ENCODE assay signal across 11 cellular contexts in genomic region chr10:33193867-33194521, GRCh38.
DNase-seq lines count a peak whose midpoint lies in the region; ATAC-seq and TF ChIP-seq lines count a peak whose summit lies in the region.
"Had no signal": no experiment of that assay in that cellular context is flagged by ENCODE, and none has a peak within 500 bp of the region (broad histone marks: within the 10 kb centered on the region; RNA-seq: fewer than 3 reads in every experiment).

No MANE protein-coding gene starts in this region.

- H4K20me1 ChIP-seq in BLaER1 (no peaks in the 10 kb centered on the region), osteoblast (ENCODE audit: insufficient read depth, low read length) (no peaks in the 10 kb centered on the region)

- H3K27me3 ChIP-seq in BLaER1 (no peaks in the 10 kb centered on the region), osteoblast (ENCODE audit: insufficient read depth, low read length) (no peaks in the 10 kb centered on the region)

- H2AFZ ChIP-seq in osteoblast (ENCODE audit: low read length), result no peak overlapping the region

- H3K9ac ChIP-seq in BLaER1, result no peak overlapping the region

- DNase-seq in RPMI7951 (ENCODE audit: low read depth), result peak; percentile 56
- peak; percentile 67 for DNase-seq in fibroblast of mammary gland (ENCODE audit: low read depth)
- no peak for DNase-seq in osteoblast (ENCODE audit: insufficient read length, low spot score, missing footprints)
- DNase-seq in activated naive CD8-positive, alpha-beta T cell treated with anti-CD3 and anti-CD28 coated beads for 36 hours, result no peak
- no peak for DNase-seq in NCI-H345 (lab: John Stamatoyannopoulos, UW)
- DNase-seq in activated CD8-positive, alpha-beta memory T cell treated with anti-CD3 and anti-CD28 coated beads, Interleukin-2, amount 10 ng/mL, durations not matched to agents 7 days and 5 days, result no peak

- H3K9me3 Mint-ChIP-seq in activated naive CD8-positive, alpha-beta T cell treated with anti-CD3 and anti-CD28 coated beads for 36 hours, result no peaks in the 10 kb centered on the region
- no peaks in the 10 kb centered on the region for H3K9me3 Mint-ChIP-seq in activated CD8-positive, alpha-beta memory T cell treated with anti-CD3 and anti-CD28 coated beads, Interleukin-2, amount 10 ng/mL, durations not matched to agents 7 days and 5 days (ENCODE audit: low read depth)
- H3K9me3 Mint-ChIP-seq: CD4-positive, alpha-beta T cell; stimulated activated naive B cell treated with anti-CD40 and anti-IgM and Interleukin-4, amounts not matched to agents 10 μg/mL and 1 μg/mL and 100 μg/mL, for 72 hours had no signal

- H3K79me2 ChIP-seq in osteoblast (ENCODE audit: insufficient read depth, low read length), result no peaks in the 10 kb centered on the region

- no peak for ATAC-seq in GM18502 (IDR thresholded peaks at IDR 0.05; ENCODE audit: poor library complexity, unreplicated experiment)
- no peak for ATAC-seq in activated CD8-positive, alpha-beta memory T cell treated with anti-CD3 and anti-CD28 coated beads, Interleukin-2, amount 10 ng/mL, durations not matched to agents 7 days and 5 days

- peaks cover 69% of the 10 kb centered on the region for H3K4me1 ChIP-seq in BLaER1
- H3K4me1 ChIP-seq in osteoblast (ENCODE audit: insufficient read depth, low read length), result peaks cover 42% of the 10 kb centered on the region

- no peak for TF ChIP-seq CTCF in fibroblast of mammary gland (conservative IDR thresholded peaks at IDR 0.05; ENCODE audit: control insufficient read depth, insufficient read depth, low read depth, low read length)
- TF ChIP-seq CTCF in osteoblast (IDR thresholded peaks at IDR 0.05; ENCODE audit: extremely low read depth, low read depth, low read length), result no peak

- H3K27me3 Mint-ChIP-seq in activated naive CD8-positive, alpha-beta T cell treated with anti-CD3 and anti-CD28 coated beads for 36 hours, result peaks cover 8% of the 10 kb centered on the region
- peaks cover 27% of the 10 kb centered on the region for H3K27me3 Mint-ChIP-seq in activated CD8-positive, alpha-beta memory T cell treated with anti-CD3 and anti-CD28 coated beads, Interleukin-2, amount 10 ng/mL, durations not matched to agents 7 days and 5 days

- no peaks in the 10 kb centered on the region for H3K36me3 Mint-ChIP-seq in activated naive CD8-positive, alpha-beta T cell treated with anti-CD3 and anti-CD28 coated beads for 36 hours
- no peaks in the 10 kb centered on the region for H3K36me3 Mint-ChIP-seq in activated CD8-positive, alpha-beta memory T cell treated with anti-CD3 and anti-CD28 coated beads, Interleukin-2, amount 10 ng/mL, durations not matched to agents 7 days and 5 days
- H3K36me3 Mint-ChIP-seq: stimulated activated naive B cell treated with anti-CD40 and anti-IgM and Interleukin-4, amounts not matched to agents 10 μg/mL and 1 μg/mL and 100 μg/mL, for 72 hours had no signal

- CTCF ChIA-PET in activated CD8-positive, alpha-beta memory T cell treated with anti-CD3 and anti-CD28 coated beads, Interleukin-2, amount 10 ng/mL, durations not matched to agents 7 days and 5 days (lab: Charles Lee), result interaction anchor here (0.9 to 1.6 kb wide), 7 partner anchors 9 to 1447 kb away, joined by 3 to 7 read pairs (median 3); no protein-coding TSS in a partner anchor

- H3K27ac ChIP-seq in BLaER1 (peak overlapping the region; percentile 39; the same call in 1 of the 2 replicates), osteoblast (ENCODE audit: low read depth, low read length) (peak overlapping the region; percentile 94)

- H3K4me2 ChIP-seq in BLaER1 (peak overlapping the region; percentile 59), osteoblast (ENCODE audit: insufficient read depth, low read length) (peak overlapping the region; percentile 47)

- H3K9me3 ChIP-seq in BLaER1 (no peaks in the 10 kb centered on the region), osteoblast (ENCODE audit: low read depth, low read length) (no peaks in the 10 kb centered on the region)

- no peak overlapping the region for H3K27ac Mint-ChIP-seq in activated naive CD8-positive, alpha-beta T cell treated with anti-CD3 and anti-CD28 coated beads for 36 hours
- H3K27ac Mint-ChIP-seq in activated CD8-positive, alpha-beta memory T cell treated with anti-CD3 and anti-CD28 coated beads, Interleukin-2, amount 10 ng/mL, durations not matched to agents 7 days and 5 days, result no peak overlapping the region
- H3K27ac Mint-ChIP-seq: activated CD4-positive, alpha-beta T cell treated with anti-CD3 and anti-CD28 coated beads for 36 hours; CD4-positive, alpha-beta T cell; stimulated activated naive B cell treated with anti-CD40 and anti-IgM and Interleukin-4, amounts not matched to agents 10 μg/mL and 1 μg/mL and 100 μg/mL, for 72 hours had no signal

- H3K4me1 Mint-ChIP-seq in activated naive CD8-positive, alpha-beta T cell treated with anti-CD3 and anti-CD28 coated beads for 36 hours, result no peaks in the 10 kb centered on the region
- no peaks in the 10 kb centered on the region for H3K4me1 Mint-ChIP-seq in activated CD8-positive, alpha-beta memory T cell treated with anti-CD3 and anti-CD28 coated beads, Interleukin-2, amount 10 ng/mL, durations not matched to agents 7 days and 5 days
- H3K4me1 Mint-ChIP-seq: activated CD4-positive, alpha-beta T cell treated with anti-CD3 and anti-CD28 coated beads for 36 hours; stimulated activated naive B cell treated with anti-CD40 and anti-IgM and Interleukin-4, amounts not matched to agents 10 μg/mL and 1 μg/mL and 100 μg/mL, for 72 hours had no signal

- H3K4me3 Mint-ChIP-seq in activated naive CD8-positive, alpha-beta T cell treated with anti-CD3 and anti-CD28 coated beads for 36 hours, result no peak overlapping the region
- H3K4me3 Mint-ChIP-seq in activated CD8-positive, alpha-beta memory T cell treated with anti-CD3 and anti-CD28 coated beads, Interleukin-2, amount 10 ng/mL, durations not matched to agents 7 days and 5 days, result no peak overlapping the region
- H3K4me3 Mint-ChIP-seq: activated CD4-positive, alpha-beta T cell treated with anti-CD3 and anti-CD28 coated beads for 36 hours; CD4-positive, alpha-beta T cell; stimulated activated naive B cell treated with anti-CD40 and anti-IgM and Interleukin-4, amounts not matched to agents 10 μg/mL and 1 μg/mL and 100 μg/mL, for 72 hours had no signal

- H3K36me3 ChIP-seq in BLaER1 (no peaks in the 10 kb centered on the region), osteoblast (ENCODE audit: insufficient read depth, low read length) (peaks cover 66% of the 10 kb centered on the region)

- no peak overlapping the region for H3K4me3 ChIP-seq in BLaER1
- no peak overlapping the region for H3K4me3 ChIP-seq in fibroblast of mammary gland (ENCODE audit: control insufficient read depth, low read depth, low read length)
- peak overlapping the region; percentile 11 for H3K4me3 ChIP-seq in osteoblast (ENCODE audit: insufficient read depth, low read length)

Comparison
In these comparisons a context has a peak if more than half of its experiments do, and no peak if none do; other contexts are left out.
1. DNase-seq: peak in RPMI7951 (single experiment) and fibroblast of mammary gland (single experiment); none in osteoblast (single experiment), activated naive CD8-positive, alpha-beta T cell treated with anti-CD3 and anti-CD28 coated beads for 36 hours (single experiment), NCI-H345 (single experiment) and activated CD8-positive, alpha-beta memory T cell treated with anti-CD3 and anti-CD28 coated beads, Interleukin-2, amount 10 ng/mL, durations not matched to agents 7 days and 5 days (single experiment).